16 cellular contexts compared by ENCODE assay signal in the genomic region with DNA sequence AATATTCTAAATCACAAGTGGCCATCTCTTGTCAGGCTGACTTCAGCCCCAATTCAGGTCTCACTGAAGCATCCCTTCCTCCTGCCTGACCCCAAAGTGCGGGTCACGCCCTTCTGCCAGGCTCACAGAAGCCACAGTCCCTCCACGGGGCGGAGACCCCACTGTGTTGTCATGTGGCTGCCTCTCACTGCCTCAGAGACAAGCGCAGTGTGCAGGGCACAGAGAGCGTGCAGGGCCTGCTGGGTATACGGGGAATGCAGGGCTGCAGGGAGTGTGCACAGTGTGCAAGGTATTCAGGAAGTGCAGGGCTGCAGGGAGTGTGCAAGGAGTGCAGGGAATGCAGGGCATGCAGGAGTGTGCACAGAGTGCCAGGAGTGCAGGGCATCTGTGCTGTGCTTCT. TPM values are rescaled to one million over a fixed set of nuclear protein-coding genes. Genes with fewer than 3 reads are reported as not detected.
DNase-seq lines count a peak whose midpoint lies in the region; ATAC-seq and TF ChIP-seq lines count a peak whose summit lies in the region.
"Had no signal": no experiment of that assay in that cellular context is flagged by ENCODE, and none has a peak within 500 bp of the region (broad histone marks: within the 10 kb centered on the region; RNA-seq: fewer than 3 reads in every experiment).

No MANE protein-coding gene starts in this region.

- H3K27me3 ChIP-seq in Panc1 (ENCODE audit: control insufficient read depth, insufficient read depth, low read length) = no peaks in the 10 kb centered on the region
- H3K27me3 ChIP-seq in left lung = no peaks in the 10 kb centered on the region

- H3K4me3 Mint-ChIP-seq in activated naive CD8-positive, alpha-beta T cell treated with anti-CD3 and anti-CD28 coated beads, Interleukin-2, amount 10 ng/mL, durations not matched to agents 7 days and 5 days = peak overlapping the region; percentile 3
- no peak overlapping the region for H3K4me3 Mint-ChIP-seq in activated naive CD8-positive, alpha-beta T cell treated with anti-CD3 and anti-CD28 coated beads for 36 hours
- H3K4me3 Mint-ChIP-seq in stimulated activated naive B cell treated with anti-CD40 and anti-IgM and Interleukin-4, amounts not matched to agents 10 μg/mL and 1 μg/mL and 100 μg/mL, for 72 hours = no peak overlapping the region

- H3K36me3 ChIP-seq in Panc1 (ENCODE audit: control insufficient read depth, insufficient read depth, low read length) (no peaks in the 10 kb centered on the region), left lung (peaks cover 0 to 15% of the 10 kb centered on the region in 2 donors)

- peaks cover 11% of the 10 kb centered on the region for H3K4me1 Mint-ChIP-seq in activated naive CD8-positive, alpha-beta T cell treated with anti-CD3 and anti-CD28 coated beads, Interleukin-2, amount 10 ng/mL, durations not matched to agents 7 days and 5 days
- H3K4me1 Mint-ChIP-seq in activated naive CD8-positive, alpha-beta T cell treated with anti-CD3 and anti-CD28 coated beads for 36 hours = no peaks in the 10 kb centered on the region
- peaks cover 21 to 35% of the 10 kb centered on the region in 2 donors for H3K4me1 Mint-ChIP-seq in stimulated activated naive B cell treated with anti-CD40 and anti-IgM and Interleukin-4, amounts not matched to agents 10 μg/mL and 1 μg/mL and 100 μg/mL, for 72 hours

- H3K4me3 ChIP-seq in Panc1 (ENCODE audit: low read depth in 2 of 2, low read length in 2 of 2) = no peak overlapping the region
- H3K4me3 ChIP-seq in left lung = no peak overlapping the region
- H3K4me3 ChIP-seq: GM23248 had no signal

- POLR2A ChIA-PET in activated naive CD8-positive, alpha-beta T cell treated with anti-CD3 and anti-CD28 coated beads, Interleukin-2, amount 10 ng/mL, durations not matched to agents 7 days and 5 days (lab: Charles Lee) = interaction anchor here (0.6 to 0.9 kb wide), 2 partner anchors 31 to 89 kb away, joined by 4 to 5 read pairs; no protein-coding TSS in a partner anchor
- POLR2A ChIA-PET in Panc1 (lab: Charles Lee) = no interaction called here

- H3K4me1 ChIP-seq in Panc1 (ENCODE audit: control insufficient read depth, insufficient read depth, low read length) = peaks cover 67% of the 10 kb centered on the region
- H3K4me1 ChIP-seq in left lung = peaks cover 0 to 26% of the 10 kb centered on the region in 2 donors

- peak; percentile 30 for ATAC-seq in activated naive CD8-positive, alpha-beta T cell treated with anti-CD3 and anti-CD28 coated beads, Interleukin-2, amount 10 ng/mL, durations not matched to agents 7 days and 5 days (ENCODE audit: low read depth)
- no peak for ATAC-seq in Panc1
- peak; percentile 5 for ATAC-seq in left lung
- no peak for ATAC-seq in stimulated activated naive B cell treated with anti-CD40 and anti-IgM and Interleukin-4, amounts not matched to agents 10 μg/mL and 1 μg/mL and 100 μg/mL, for 72 hours (replicated peaks)
- no peak for ATAC-seq in omental fat pad (ENCODE audit: low FRiP score)

- no peaks in the 10 kb centered on the region for H3K9me3 ChIP-seq in Panc1 (ENCODE audit: control insufficient read depth, insufficient read depth, low read depth, low read length)
- no peaks in the 10 kb centered on the region for H3K9me3 ChIP-seq in left lung

- intact Hi-C loops in Panc1 (cut with micrococcal nuclease; ENCODE audit: unreplicated experiment) = loop anchor here (5.0 kb wide), 1 partner anchor 35 kb away; the partner anchor contains the start of gene B3GNT7
- intact Hi-C loops in left lung (cut with DNase I) = no loop called here

- H3K27ac ChIP-seq in Panc1 (ENCODE audit: low read length) (peak overlapping the region; percentile 97), left lung (peak overlapping the region in 1 of 2 donors; percentile 63)
- H3K27ac ChIP-seq: GM23248, VCaP had no signal

- TF ChIP-seq CTCF in Panc1 (IDR thresholded peaks at IDR 0.05) = no peak
- no peak for TF ChIP-seq CTCF in left lung (IDR thresholded peaks at IDR 0.05)
- TF ChIP-seq CTCF in omental fat pad (IDR thresholded peaks at IDR 0.05) = no peak

- H3K27me3 Mint-ChIP-seq in activated naive CD8-positive, alpha-beta T cell treated with anti-CD3 and anti-CD28 coated beads, Interleukin-2, amount 10 ng/mL, durations not matched to agents 7 days and 5 days = peaks cover 2% of the 10 kb centered on the region
- H3K27me3 Mint-ChIP-seq in activated naive CD8-positive, alpha-beta T cell treated with anti-CD3 and anti-CD28 coated beads for 36 hours = no peaks in the 10 kb centered on the region
- no peaks in the 10 kb centered on the region for H3K27me3 Mint-ChIP-seq in stimulated activated naive B cell treated with anti-CD40 and anti-IgM and Interleukin-4, amounts not matched to agents 10 μg/mL and 1 μg/mL and 100 μg/mL, for 72 hours

- in situ Hi-C loops in Panc1 (cut with HindIII; ENCODE audit: low pct_unique_long_range_greater_than_20kb, low sequenced_read_pairs) = no loop called here

- H3K27ac Mint-ChIP-seq in activated naive CD8-positive, alpha-beta T cell treated with anti-CD3 and anti-CD28 coated beads, Interleukin-2, amount 10 ng/mL, durations not matched to agents 7 days and 5 days = peak overlapping the region; percentile 82
- no peak overlapping the region for H3K27ac Mint-ChIP-seq in activated naive CD8-positive, alpha-beta T cell treated with anti-CD3 and anti-CD28 coated beads for 36 hours
- peak overlapping the region; percentile 31 for H3K27ac Mint-ChIP-seq in stimulated activated naive B cell treated with anti-CD40 and anti-IgM and Interleukin-4, amounts not matched to agents 10 μg/mL and 1 μg/mL and 100 μg/mL, for 72 hours

- BruUV-seq in Panc1 (replicated peaks; lab: Mats Ljungman, UMichigan) = no TSS peak

- H3K36me3 Mint-ChIP-seq in activated naive CD8-positive, alpha-beta T cell treated with anti-CD3 and anti-CD28 coated beads, Interleukin-2, amount 10 ng/mL, durations not matched to agents 7 days and 5 days = no peaks in the 10 kb centered on the region
- H3K36me3 Mint-ChIP-seq in activated naive CD8-positive, alpha-beta T cell treated with anti-CD3 and anti-CD28 coated beads for 36 hours = no peaks in the 10 kb centered on the region
- H3K36me3 Mint-ChIP-seq in stimulated activated naive B cell treated with anti-CD40 and anti-IgM and Interleukin-4, amounts not matched to agents 10 μg/mL and 1 μg/mL and 100 μg/mL, for 72 hours = peaks cover 30 to 31% of the 10 kb centered on the region in 2 donors

- CTCF ChIA-PET in Panc1 (lab: Charles Lee) = interaction anchor here (0.9 kb wide), 1 partner anchor 31 kb away, joined by 3 read pairs; no protein-coding TSS in a partner anchor

- no peaks in the 10 kb centered on the region for H3K9me3 Mint-ChIP-seq in activated naive CD8-positive, alpha-beta T cell treated with anti-CD3 and anti-CD28 coated beads, Interleukin-2, amount 10 ng/mL, durations not matched to agents 7 days and 5 days
- no peaks in the 10 kb centered on the region for H3K9me3 Mint-ChIP-seq in activated naive CD8-positive, alpha-beta T cell treated with anti-CD3 and anti-CD28 coated beads for 36 hours
- H3K9me3 Mint-ChIP-seq in stimulated activated naive B cell treated with anti-CD40 and anti-IgM and Interleukin-4, amounts not matched to agents 10 μg/mL and 1 μg/mL and 100 μg/mL, for 72 hours = peaks cover 0 to 6% of the 10 kb centered on the region in 2 donors

- DNase-seq in activated naive CD8-positive, alpha-beta T cell treated with anti-CD3 and anti-CD28 coated beads, Interleukin-2, amount 10 ng/mL, durations not matched to agents 7 days and 5 days = no peak
- no peak for DNase-seq in activated naive CD8-positive, alpha-beta T cell treated with anti-CD3 and anti-CD28 coated beads for 36 hours
- no peak for DNase-seq in Panc1 (ENCODE audit: low read depth, low spot score)
- no peak for DNase-seq in left lung
- no peak for DNase-seq in stimulated activated naive B cell treated with anti-CD40 and anti-IgM and Interleukin-4, amounts not matched to agents 10 μg/mL and 1 μg/mL and 100 μg/mL, for 72 hours
- no peak for DNase-seq in NCI-H146 (lab: John Stamatoyannopoulos, UW)
- DNase-seq in activated T-cell treated with anti-CD3 and anti-CD28 coated beads for 4 hours = no peak
- DNase-seq in omental fat pad (ENCODE audit: low spot score) = no peak
- DNase-seq: activated CD8-positive, alpha-beta memory T cell treated with anti-CD3 and anti-CD28 coated beads, Interleukin-2, amount 50 U/mL, for 4 hours; cerebellar nuclear complex; GM23248; NCI-H1092 treated with DMSO at 0.1 percent for 48 hours; NCI-H226; stimulated activated CD4-positive, alpha-beta T cell treated with anti-CD3 and anti-CD28 coated beads, Interleukin-4, amount 100 ng/mL, for 24 hours had no signal

RNA-seq across cellular contexts. Expression of gene B3GNT7, which starts 32.7 kb away (rescaled TPM):
- under 1 TPM; 0.37 to 0.42 TPM for total RNA-seq in activated naive CD8-positive, alpha-beta T cell treated with anti-CD3 and anti-CD28 coated beads, Interleukin-2, amount 10 ng/mL, durations not matched to agents 7 days and 5 days
- total RNA-seq in activated naive CD8-positive, alpha-beta T cell treated with anti-CD3 and anti-CD28 coated beads for 36 hours = under 1 TPM; 0.14 to 0.25 TPM
- total RNA-seq in Panc1 (2021; ENCODE audit: unreplicated experiment) (83.3 TPM), left lung (100 to 1,000 TPM in 1 of 2 donors, 10 to 100 TPM in 1; 32.6 to 107 TPM), omental fat pad (10 to 100 TPM in 1 of 4 donors, 1 to 10 TPM in 3; 2.8 to 12.6 (median 6.1) TPM)
- 85.5 TPM for polyA plus RNA-seq in Panc1 (2012; ENCODE audit: insufficient read length)
- total RNA-seq: A673, GM23248 had no signal
- polyA plus RNA-seq: GM23248 had no signal

Comparison
In these comparisons a context has a peak if more than half of its experiments do, and no peak if none do; other contexts are left out.
1. ATAC-seq: peak in activated naive CD8-positive, alpha-beta T cell treated with anti-CD3 and anti-CD28 coated beads, Interleukin-2, amount 10 ng/mL, durations not matched to agents 7 days and 5 days (single experiment) and left lung (single experiment); none in Panc1 (single experiment), stimulated activated naive B cell treated with anti-CD40 and anti-IgM and Interleukin-4, amounts not matched to agents 10 μg/mL and 1 μg/mL and 100 μg/mL, for 72 hours (0 of 2) and omental fat pad (single experiment).